In the genomic region with DNA sequence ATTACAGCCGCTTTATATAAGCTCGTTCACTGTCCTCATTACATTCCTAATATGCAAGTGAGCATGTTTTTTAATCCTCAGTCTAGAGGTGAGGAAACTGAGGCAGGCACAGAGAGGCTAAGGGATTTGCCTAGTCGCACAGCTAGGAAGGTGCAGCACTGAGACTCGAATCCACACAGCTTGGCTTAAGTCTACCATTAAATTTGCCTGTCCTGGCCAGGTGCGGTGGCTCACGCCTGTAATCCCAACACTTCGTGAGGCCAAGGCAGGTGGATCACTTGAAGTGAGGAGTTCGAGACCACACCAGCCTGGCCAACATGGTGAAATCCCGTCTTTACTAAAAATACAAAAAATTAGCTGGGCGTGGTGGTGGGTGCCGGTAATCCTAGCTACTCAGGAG, we compare ENCODE assay signal across 15 cellular contexts. TPM values are rescaled to one million over a fixed set of nuclear protein-coding genes. Genes with fewer than 3 reads are reported as not detected.
DNase-seq lines count a peak whose midpoint lies in the region; ATAC-seq and TF ChIP-seq lines count a peak whose summit lies in the region.
"Had no signal": no experiment of that assay in that cellular context is flagged by ENCODE, and none has a peak within 500 bp of the region (broad histone marks: within the 10 kb centered on the region; RNA-seq: fewer than 3 reads in every experiment).

No MANE protein-coding gene starts in this region.

- intact Hi-C loops in activated T-helper 1 cell treated with anti-CD3 and anti-CD28 coated beads, Interleukin-12 subunit alpha, Interleukin-12 subunit beta, Interleukin-2, Interleukin-4 antibody, amounts not matched to agents 30 ng/mL and 10 ng/mL and 1 ng/mL, durations not matched to agents 14 hours and 24 hours and 36 hours (cut with micrococcal nuclease), result no loop called here

- H2BK15ac ChIP-seq in H9 (ENCODE audit: low read depth, low read length), result no peak overlapping the region

- no peak overlapping the region for H3K4ac ChIP-seq in H9 (ENCODE audit: low read depth, low read length)

- H3K36me3 ChIP-seq in iPS-20b (ENCODE audit: insufficient read depth, low read depth, low read length), result peaks cover 45% of the 10 kb centered on the region
- H3K36me3 ChIP-seq in smooth muscle cell (ENCODE audit: low read depth), result no peaks in the 10 kb centered on the region

- H3K9ac ChIP-seq in H9 (ENCODE audit: extremely low read depth, insufficient read length, low read length) (no peak overlapping the region), iPS-20b (ENCODE audit: low read depth, low read length) (no peak overlapping the region; the same call in 1 of the 2 replicates), smooth muscle cell (ENCODE audit: low read depth) (no peak overlapping the region)

- H3K79me1 ChIP-seq in H9 (ENCODE audit: insufficient read depth, low read depth, low read length, poor library complexity, severe bottlenecking), result no peaks in the 10 kb centered on the region

- no peak overlapping the region for H3T11ph ChIP-seq in H9 (ENCODE audit: low read length)

- CTCF ChIA-PET in WTC11 (lab: Charles Lee), result interaction anchor here (0.9 to 3.5 kb wide), 9 partner anchors 10 to 76 kb away, joined by 3 to 18 read pairs (median 7); partner anchors contain the start of gene PLEKHG2

- no peak overlapping the region for H2BK20ac ChIP-seq in H9 (ENCODE audit: low read depth, low read length, poor library complexity, severe bottlenecking)

- H3F3A ChIP-seq in smooth muscle cell (ENCODE audit: low read depth), result peaks cover 43% of the 10 kb centered on the region

- H4K91ac ChIP-seq in H9 (ENCODE audit: insufficient read length, low read depth, low read length), result no peak overlapping the region

- H3K18ac ChIP-seq in H9 (ENCODE audit: insufficient read length, low read depth, low read length), result no peak overlapping the region

- no peak overlapping the region for H4K5ac ChIP-seq in H9 (ENCODE audit: insufficient read length, low read depth, low read length)

- H3K4me3 ChIP-seq in iPS-20b (ENCODE audit: low read length) (peak overlapping the region; percentile 1; the same call in 1 of the 2 replicates), smooth muscle cell (no peak overlapping the region)
- H3K4me3 ChIP-seq: gastrocnemius medialis had no signal

- H4K8ac ChIP-seq in H9 (replicated peaks; ENCODE audit: insufficient read length, low read depth, low read length), result no peak overlapping the region

- no peak overlapping the region for H3K23ac ChIP-seq in H9 (ENCODE audit: insufficient read length, low read depth, low read length)

- H3K27me3 Mint-ChIP-seq in H9 (ENCODE audit: low read depth) (no peaks in the 10 kb centered on the region), WTC11 (ENCODE audit: low read depth) (no peaks in the 10 kb centered on the region)
- no peaks in the 10 kb centered on the region for H3K27me3 Mint-ChIP-seq in activated T-helper 1 cell treated with anti-CD3 and anti-CD28 coated beads, Interleukin-12 subunit alpha, Interleukin-12 subunit beta, Interleukin-2, Interleukin-4 antibody, amounts not matched to agents 30 ng/mL and 10 ng/mL and 1 ng/mL, durations not matched to agents 14 hours and 24 hours and 36 hours (ENCODE audit: insufficient read depth)
- H3K27me3 Mint-ChIP-seq: activated CD8-positive, alpha-beta memory T cell treated with anti-CD3 and anti-CD28 coated beads, Interleukin-2, amount 10 ng/mL, durations not matched to agents 7 days and 5 days had no signal

- no peaks in the 10 kb centered on the region for H3K23me2 ChIP-seq in H9 (ENCODE audit: insufficient read length, low read depth, low read length, poor library complexity, severe bottlenecking)

- POLR2A ChIA-PET in WTC11 (lab: Charles Lee), result interaction anchor here (0.6 to 2.1 kb wide), 14 partner anchors 8 to 870 kb away, joined by 3 to 16 read pairs (median 4); partner anchors contain the start of genes MED29, PAF1, RPS16 and SUPT5H

- H2BK120ac ChIP-seq in H9 (ENCODE audit: low read depth, low read length, poor library complexity, severe bottlenecking), result no peak overlapping the region

- H3K4me3 Mint-ChIP-seq in H9 (no peak overlapping the region), WTC11 (peak overlapping the region; percentile 57; the same call in 1 of the 2 replicates)
- no peak overlapping the region for H3K4me3 Mint-ChIP-seq in activated T-helper 1 cell treated with anti-CD3 and anti-CD28 coated beads, Interleukin-12 subunit alpha, Interleukin-12 subunit beta, Interleukin-2, Interleukin-4 antibody, amounts not matched to agents 30 ng/mL and 10 ng/mL and 1 ng/mL, durations not matched to agents 14 hours and 24 hours and 36 hours
- H3K4me3 Mint-ChIP-seq: activated CD8-positive, alpha-beta memory T cell treated with anti-CD3 and anti-CD28 coated beads, Interleukin-2, amount 10 ng/mL, durations not matched to agents 7 days and 5 days; immature natural killer cell; natural killer cell had no signal

- H3K4me1 ChIP-seq in H9 (ENCODE audit: insufficient read depth, low read length) (peaks cover 7% of the 10 kb centered on the region; the same call in 1 of the 2 replicates), iPS-20b (ENCODE audit: insufficient read depth, low read length) (peaks cover 15% of the 10 kb centered on the region), smooth muscle cell (ENCODE audit: low read depth) (peaks cover 12% of the 10 kb centered on the region)

- H3K4me2 ChIP-seq in H9 (ENCODE audit: insufficient read depth, insufficient read length, low read length) (no peak overlapping the region), smooth muscle cell (peak overlapping the region; percentile 73)

- DNase-seq in H9 (no peak), WTC11 (ENCODE audit: low spot score) (no peak), smooth muscle cell (lab: John Stamatoyannopoulos, UW; ENCODE audit: unreplicated experiment) (no peak), C1 segment of cervical spinal cord (lab: John Stamatoyannopoulos, UW) (no peak), KG1 (lab: John Stamatoyannopoulos, UW) (no peak)
- no peak for DNase-seq in activated T-helper 1 cell treated with anti-CD3 and anti-CD28 coated beads, Interleukin-12 subunit alpha, Interleukin-12 subunit beta, Interleukin-2, Interleukin-4 antibody, amounts not matched to agents 30 ng/mL and 10 ng/mL and 1 ng/mL, durations not matched to agents 14 hours and 24 hours and 36 hours (ENCODE audit: low spot score)
- DNase-seq: activated CD8-positive, alpha-beta memory T cell treated with anti-CD3 and anti-CD28 coated beads, Interleukin-2, amount 10 ng/mL, durations not matched to agents 7 days and 5 days; activated gamma-delta T cell; amygdala; COR-L47; gastrocnemius medialis; immature natural killer cell; natural killer cell; NCI-H1694 treated with DMSO at 0.1 percent for 48 hours had no signal

- H3K27me3 ChIP-seq in H9 (ENCODE audit: insufficient read depth, low read length) (no peaks in the 10 kb centered on the region), iPS-20b (ENCODE audit: insufficient read depth, low read length) (no peaks in the 10 kb centered on the region), smooth muscle cell (ENCODE audit: low read depth) (no peaks in the 10 kb centered on the region)
- H3K27me3 ChIP-seq: gastrocnemius medialis had no signal

- peak overlapping the region; percentile 0 for H2BK12ac ChIP-seq in H9 (ENCODE audit: insufficient read length, low read depth, low read length)

- H3K27ac ChIP-seq in H9 (ENCODE audit: insufficient read length, low read depth, low read length) (peak overlapping the region; percentile 18), iPS-20b (ENCODE audit: low read length) (no peak overlapping the region), smooth muscle cell (ENCODE audit: low read depth) (peak overlapping the region; percentile 85)

- H3K9me3 ChIP-seq in H9 (ENCODE audit: control insufficient read depth, low read depth, low read length) (no peaks in the 10 kb centered on the region), iPS-20b (ENCODE audit: insufficient read depth, low read depth, low read length) (no peaks in the 10 kb centered on the region), smooth muscle cell (replicated peaks; ENCODE audit: low read depth) (no peaks in the 10 kb centered on the region)
- H3K9me3 ChIP-seq: gastrocnemius medialis had no signal

- H2BK5ac ChIP-seq in H9 (ENCODE audit: insufficient read length, low read length), result no peak overlapping the region

- H3K9me3 Mint-ChIP-seq in H9 (no peaks in the 10 kb centered on the region), WTC11 (no peaks in the 10 kb centered on the region)
- no peaks in the 10 kb centered on the region for H3K9me3 Mint-ChIP-seq in activated T-helper 1 cell treated with anti-CD3 and anti-CD28 coated beads, Interleukin-12 subunit alpha, Interleukin-12 subunit beta, Interleukin-2, Interleukin-4 antibody, amounts not matched to agents 30 ng/mL and 10 ng/mL and 1 ng/mL, durations not matched to agents 14 hours and 24 hours and 36 hours
- H3K9me3 Mint-ChIP-seq: immature natural killer cell, natural killer cell had no signal

- no peak overlapping the region for H3K56ac ChIP-seq in H9 (ENCODE audit: insufficient read length, low read depth, low read length)

- H3K14ac ChIP-seq in H9 (ENCODE audit: insufficient read depth, low read length), result no peak overlapping the region

- H2AFZ ChIP-seq in H9 (ENCODE audit: low read length) (no peak overlapping the region), smooth muscle cell (ENCODE audit: low read depth) (no peak overlapping the region)

- TF ChIP-seq CTCF in H9 (conservative IDR thresholded peaks at IDR 0.05), result no peak
- TF ChIP-seq CTCF in WTC11 (IDR thresholded peaks at IDR 0.05), result no peak
- no peak for TF ChIP-seq CTCF in smooth muscle cell (IDR thresholded peaks at IDR 0.05; ENCODE audit: borderline replicate concordance, insufficient read depth, poor library complexity, severe bottlenecking)

- H4K20me1 ChIP-seq in H9 (ENCODE audit: control insufficient read depth, insufficient read depth, insufficient read length), result no peaks in the 10 kb centered on the region
- H4K20me1 ChIP-seq in smooth muscle cell (ENCODE audit: low read depth), result no peaks in the 10 kb centered on the region

- no CpG with 5 or more reads among the region's 11 CpGs for WGBS in H9 (ENCODE audit: extremely low coverage, insufficient read length, low lambda C conversion rate)
- 95% methylated on average over 11 of the region's 11 CpGs for WGBS in smooth muscle cell (ENCODE audit: low lambda C conversion rate)

- peaks cover 37 to 41% of the 10 kb centered on the region in 2 experiments for H3K4me1 Mint-ChIP-seq in H9
- H3K4me1 Mint-ChIP-seq in WTC11, result peaks cover 32% of the 10 kb centered on the region
- peaks cover 12% of the 10 kb centered on the region for H3K4me1 Mint-ChIP-seq in activated T-helper 1 cell treated with anti-CD3 and anti-CD28 coated beads, Interleukin-12 subunit alpha, Interleukin-12 subunit beta, Interleukin-2, Interleukin-4 antibody, amounts not matched to agents 30 ng/mL and 10 ng/mL and 1 ng/mL, durations not matched to agents 14 hours and 24 hours and 36 hours (ENCODE audit: low read depth)
- H3K4me1 Mint-ChIP-seq: natural killer cell had no signal

- ATAC-seq in WTC11, result no peak
- ATAC-seq: activated CD8-positive, alpha-beta memory T cell treated with anti-CD3 and anti-CD28 coated beads, Interleukin-2, amount 10 ng/mL, durations not matched to agents 7 days and 5 days; natural killer cell had no signal

- H3K36me3 Mint-ChIP-seq in H9 (ENCODE audit: insufficient read depth in 1 of 3, low read depth in 3 of 3), result peaks cover 19 to 44% (median 33%) of the 10 kb centered on the region in 3 experiments
- peaks cover 20% of the 10 kb centered on the region for H3K36me3 Mint-ChIP-seq in WTC11
- peaks cover 23% of the 10 kb centered on the region for H3K36me3 Mint-ChIP-seq in activated T-helper 1 cell treated with anti-CD3 and anti-CD28 coated beads, Interleukin-12 subunit alpha, Interleukin-12 subunit beta, Interleukin-2, Interleukin-4 antibody, amounts not matched to agents 30 ng/mL and 10 ng/mL and 1 ng/mL, durations not matched to agents 14 hours and 24 hours and 36 hours (ENCODE audit: low read depth)
- H3K36me3 Mint-ChIP-seq: natural killer cell had no signal

- no peak overlapping the region for H2AK5ac ChIP-seq in H9 (ENCODE audit: insufficient read length, low read length)

- H3K27ac Mint-ChIP-seq in H9, result peak overlapping the region; percentile 97 to 99 (median 99); a peak in 6 of 7 replicates
- peak overlapping the region; percentile 98 for H3K27ac Mint-ChIP-seq in WTC11
- H3K27ac Mint-ChIP-seq in activated T-helper 1 cell treated with anti-CD3 and anti-CD28 coated beads, Interleukin-12 subunit alpha, Interleukin-12 subunit beta, Interleukin-2, Interleukin-4 antibody, amounts not matched to agents 30 ng/mL and 10 ng/mL and 1 ng/mL, durations not matched to agents 14 hours and 24 hours and 36 hours, result no peak overlapping the region
- H3K27ac Mint-ChIP-seq: activated CD8-positive, alpha-beta memory T cell treated with anti-CD3 and anti-CD28 coated beads, Interleukin-2, amount 10 ng/mL, durations not matched to agents 7 days and 5 days; immature natural killer cell; natural killer cell had no signal

- H3K79me2 ChIP-seq in H9 (ENCODE audit: insufficient read depth, low read length), result no peaks in the 10 kb centered on the region
- H3K79me2 ChIP-seq in smooth muscle cell (ENCODE audit: low read depth), result peaks cover 3% of the 10 kb centered on the region

RNA-seq across cellular contexts. Expression of gene RPS16, which starts 8.0 kb away (rescaled TPM):
- total RNA-seq in H9 (2021) (2,711 and 2,810 TPM in 2 replicates), WTC11 (2021) (2,962 to 3,158 TPM (median 2,999 TPM) in 3 replicates), smooth muscle cell (82.2 and 97.1 TPM in 2 replicates)
- polyA plus RNA-seq in smooth muscle cell, result 539 and 567 TPM in 2 replicates
- total RNA-seq in activated T-helper 1 cell treated with anti-CD3 and anti-CD28 coated beads, Interleukin-12 subunit alpha, Interleukin-12 subunit beta, Interleukin-2, Interleukin-4 antibody, amounts not matched to agents 30 ng/mL and 10 ng/mL and 1 ng/mL, durations not matched to agents 14 hours and 24 hours and 36 hours, result 2,440 and 2,532 TPM in 2 replicates

RNA-seq across cellular contexts. Expression of gene PLEKHG2, which starts 15.2 kb away (rescaled TPM):
- total RNA-seq in H9 (2021), result 167 and 170 TPM in 2 replicates
- 62.3 to 72.0 TPM (median 63.6 TPM) in 3 replicates for total RNA-seq in WTC11 (2021)
- total RNA-seq in smooth muscle cell, result 16.3 and 42.2 TPM in 2 replicates
- 33.0 and 51.9 TPM in 2 replicates for polyA plus RNA-seq in smooth muscle cell
- 43.9 and 47.3 TPM in 2 replicates for total RNA-seq in activated T-helper 1 cell treated with anti-CD3 and anti-CD28 coated beads, Interleukin-12 subunit alpha, Interleukin-12 subunit beta, Interleukin-2, Interleukin-4 antibody, amounts not matched to agents 30 ng/mL and 10 ng/mL and 1 ng/mL, durations not matched to agents 14 hours and 24 hours and 36 hours

RNA-seq across cellular contexts. Expression of gene SUPT5H, which starts 17.7 kb away (rescaled TPM):
- total RNA-seq in H9 (2021), result 141 and 145 TPM in 2 replicates
- total RNA-seq in WTC11 (2021), result 109 to 135 TPM (median 110 TPM) in 3 replicates
- 41.0 and 44.9 TPM in 2 replicates for total RNA-seq in smooth muscle cell
- 134 and 139 TPM in 2 replicates for polyA plus RNA-seq in smooth muscle cell
- total RNA-seq in activated T-helper 1 cell treated with anti-CD3 and anti-CD28 coated beads, Interleukin-12 subunit alpha, Interleukin-12 subunit beta, Interleukin-2, Interleukin-4 antibody, amounts not matched to agents 30 ng/mL and 10 ng/mL and 1 ng/mL, durations not matched to agents 14 hours and 24 hours and 36 hours, result 200 and 203 TPM in 2 replicates

RNA-seq across cellular contexts. Expression of gene ZFP36, which starts 21.1 kb away (rescaled TPM):
- total RNA-seq in H9 (2021), result 14.6 and 15.4 TPM in 2 replicates
- total RNA-seq in WTC11 (2021), result 17.3 to 22.2 TPM (median 18.4 TPM) in 3 replicates
- total RNA-seq in smooth muscle cell, result 31.5 and 44.7 TPM in 2 replicates
- polyA plus RNA-seq in smooth muscle cell, result 281 and 303 TPM in 2 replicates
- total RNA-seq in activated T-helper 1 cell treated with anti-CD3 and anti-CD28 coated beads, Interleukin-12 subunit alpha, Interleukin-12 subunit beta, Interleukin-2, Interleukin-4 antibody, amounts not matched to agents 30 ng/mL and 10 ng/mL and 1 ng/mL, durations not matched to agents 14 hours and 24 hours and 36 hours, result 31.2 and 32.0 TPM in 2 replicates

RNA-seq across cellular contexts. Expression of gene MED29, which starts 36.5 kb away (rescaled TPM):
- 48.3 and 49.2 TPM in 2 replicates for total RNA-seq in H9 (2021)
- 37.6 to 42.9 TPM (median 39.4 TPM) in 3 replicates for total RNA-seq in WTC11 (2021)
- 23.0 and 23.8 TPM in 2 replicates for total RNA-seq in smooth muscle cell
- polyA plus RNA-seq in smooth muscle cell, result 36.3 and 37.7 TPM in 2 replicates
- 37.5 and 45.8 TPM in 2 replicates for total RNA-seq in activated T-helper 1 cell treated with anti-CD3 and anti-CD28 coated beads, Interleukin-12 subunit alpha, Interleukin-12 subunit beta, Interleukin-2, Interleukin-4 antibody, amounts not matched to agents 30 ng/mL and 10 ng/mL and 1 ng/mL, durations not matched to agents 14 hours and 24 hours and 36 hours

Comparison
In these comparisons a context has a peak if more than half of its experiments do, and no peak if none do; other contexts are left out.
1. RNA of gene RPS16, which starts 8.0 kb away (total RNA-seq): 2,962 to 3,158 TPM in WTC11, 2,711 to 2,810 TPM in H9 and 2,440 to 2,532 TPM in activated T-helper 1 cell treated with anti-CD3 and anti-CD28 coated beads, Interleukin-12 subunit alpha, Interleukin-12 subunit beta, Interleukin-2, Interleukin-4 antibody, amounts not matched to agents 30 ng/mL and 10 ng/mL and 1 ng/mL, durations not matched to agents 14 hours and 24 hours and 36 hours; 82.2 to 97.1 TPM in smooth muscle cell; every median in the first group is over 10 times any median in the second.